Comparison of ENCODE assay signal across 1 cellular context in genomic region chr1:23344111-23344986, GRCh38.
TF ChIP-seq lines count a peak whose summit lies in the region.

Gene HNRNPR, minus strand, starts transcription at chr1:23344284. Its CDS starts 3,276 bp downstream, at chr1:23341008.

TF ChIP-seq in K562, 482 proteins besides CTCF, POLR2A, EP300 and RAD21 (continued from another document and continues in another):
- TF ChIP-seq ZEB2 (IDR thresholded peaks at IDR 0.05) (no peak), TEAD4 (IDR thresholded peaks at IDR 0.05; ENCODE audit: low read length) (no peak; the same call in none of the 2 replicates), TEAD4 (CRISPR knock-in tag; IDR thresholded peaks at IDR 0.05; ENCODE audit: borderline replicate concordance) (no peak), BRF1 (IDR thresholded peaks at IDR 0.05; ENCODE audit: borderline replicate concordance, extremely low read depth, insufficient read length) (no peak), KHSRP (IDR thresholded peaks at IDR 0.05) (no peak), PYGO2 (tag; IDR thresholded peaks at IDR 0.05) (no peak), E2F3 (CRISPR knock-in tag; IDR thresholded peaks at IDR 0.05) (peak; percentile 81; the same call in 1 of the 2 replicates), ZNF699 (CRISPR knock-in tag; IDR thresholded peaks at IDR 0.05; ENCODE audit: insufficient replicate concordance) (no peak), RB1 (IDR thresholded peaks at IDR 0.05; ENCODE audit: low read depth) (peak; percentile 42), ARHGAP35 (IDR thresholded peaks at IDR 0.05; ENCODE audit: partially characterized antibody) (no peak), GTF2F1 (IDR thresholded peaks at IDR 0.05; ENCODE audit: low read depth, low read length) (peak; percentile 55), CBX1 (IDR thresholded peaks at IDR 0.05; ENCODE audit: low read depth) (peak; percentile 76), CHD7 (IDR thresholded peaks at IDR 0.05; ENCODE audit: low read depth, low read length) (no peak), ZNF316 (IDR thresholded peaks at IDR 0.05) (peak; percentile 41), TFE3 (CRISPR knock-in tag; IDR thresholded peaks at IDR 0.05) (no peak; the same call in 1 of the 2 replicates), ZNF239 (CRISPR knock-in tag; IDR thresholded peaks at IDR 0.05) (0 out of 2 replicates have a peak, but pooled peaks have one; percentile 30), SRSF1 (IDR thresholded peaks at IDR 0.05; ENCODE audit: low read depth, low read length) (peak; percentile 33; the same call in 1 of the 2 replicates), HEY1 (CRISPR knock-in tag; IDR thresholded peaks at IDR 0.05; ENCODE audit: borderline replicate concordance) (no peak), ZNF274 (IDR thresholded peaks at IDR 0.05; ENCODE audit: borderline replicate concordance, low read depth, low read length) (no peak), KAT8 (IDR thresholded peaks at IDR 0.05; ENCODE audit: low read depth) (no peak), GTF2E2 (tag; IDR thresholded peaks at IDR 0.05) (peak; percentile 92; the same call in 1 of the 2 replicates), FOSL1 (tag; conservative IDR thresholded peaks at IDR 0.05) (peak; percentile 60), YBX1 (IDR thresholded peaks at IDR 0.05) (no peak), ELF2 (CRISPR knock-in tag; IDR thresholded peaks at IDR 0.05) (peak; percentile 49), HNRNPUL1 (IDR thresholded peaks at IDR 0.05; ENCODE audit: low read length) (no peak), ZC3H11A (IDR thresholded peaks at IDR 0.05; ENCODE audit: low read depth, low read length) (no peak), THAP12 (CRISPR knock-in tag; IDR thresholded peaks at IDR 0.05) (peak; percentile 67; the same call in 1 of the 2 replicates), MIER1 (IDR thresholded peaks at IDR 0.05; ENCODE audit: low read depth) (no peak), SOX6 (IDR thresholded peaks at IDR 0.05) (peak; percentile 60), NKRF (IDR thresholded peaks at IDR 0.05; ENCODE audit: borderline replicate concordance) (peak; percentile 63; the same call in 1 of the 2 replicates), ZNF175 (CRISPR knock-in tag; IDR thresholded peaks at IDR 0.05; ENCODE audit: low read depth) (peak; percentile 58), MXI1 (IDR thresholded peaks at IDR 0.05; ENCODE audit: low read depth, low read length) (peak; percentile 89), PML (IDR thresholded peaks at IDR 0.05; ENCODE audit: low read length) (peak; percentile 56), ZBTB7A (IDR thresholded peaks at IDR 0.05; ENCODE audit: borderline replicate concordance, control insufficient read depth, low read depth, low read length) (peak; percentile 100), DIDO1 (tag; IDR thresholded peaks at IDR 0.05; ENCODE audit: low read depth) (no peak; the same call in 1 of the 2 replicates), RBFOX2 (IDR thresholded peaks at IDR 0.05; ENCODE audit: low read depth, low read length) (peak; percentile 96), HDAC2 (IDR thresholded peaks at IDR 0.05) (peak; percentile 47; the same call in 1 of the 2 replicates), KDM5B (IDR thresholded peaks at IDR 0.05; ENCODE audit: insufficient replicate concordance, low read depth, low read length) (peak; percentile 90), HDAC3 (IDR thresholded peaks at IDR 0.05; ENCODE audit: borderline replicate concordance, partially characterized antibody) (no peak)
- TF ChIP-seq, protein P1, sequence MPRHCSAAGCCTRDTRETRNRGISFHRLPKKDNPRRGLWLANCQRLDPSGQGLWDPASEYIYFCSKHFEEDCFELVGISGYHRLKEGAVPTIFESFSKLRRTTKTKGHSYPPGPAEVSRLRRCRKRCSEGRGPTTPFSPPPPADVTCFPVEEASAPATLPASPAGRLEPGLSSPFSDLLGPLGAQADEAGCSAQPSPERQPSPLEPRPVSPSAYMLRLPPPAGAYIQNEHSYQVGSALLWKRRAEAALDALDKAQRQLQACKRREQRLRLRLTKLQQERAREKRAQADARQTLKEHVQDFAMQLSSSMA (CRISPR knock-in tag; IDR thresholded peaks at IDR 0.05): no peak
- TF ChIP-seq, protein P2, sequence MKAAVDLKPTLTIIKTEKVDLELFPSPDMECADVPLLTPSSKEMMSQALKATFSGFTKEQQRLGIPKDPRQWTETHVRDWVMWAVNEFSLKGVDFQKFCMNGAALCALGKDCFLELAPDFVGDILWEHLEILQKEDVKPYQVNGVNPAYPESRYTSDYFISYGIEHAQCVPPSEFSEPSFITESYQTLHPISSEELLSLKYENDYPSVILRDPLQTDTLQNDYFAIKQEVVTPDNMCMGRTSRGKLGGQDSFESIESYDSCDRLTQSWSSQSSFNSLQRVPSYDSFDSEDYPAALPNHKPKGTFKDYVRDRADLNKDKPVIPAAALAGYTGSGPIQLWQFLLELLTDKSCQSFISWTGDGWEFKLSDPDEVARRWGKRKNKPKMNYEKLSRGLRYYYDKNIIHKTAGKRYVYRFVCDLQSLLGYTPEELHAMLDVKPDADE (conservative IDR thresholded peaks at IDR 0.05; ENCODE audit: control insufficient read depth, low read depth, low read length): peak; percentile 27; the same call in 1 of the 2 replicates
- TF ChIP-seq, protein P3, sequence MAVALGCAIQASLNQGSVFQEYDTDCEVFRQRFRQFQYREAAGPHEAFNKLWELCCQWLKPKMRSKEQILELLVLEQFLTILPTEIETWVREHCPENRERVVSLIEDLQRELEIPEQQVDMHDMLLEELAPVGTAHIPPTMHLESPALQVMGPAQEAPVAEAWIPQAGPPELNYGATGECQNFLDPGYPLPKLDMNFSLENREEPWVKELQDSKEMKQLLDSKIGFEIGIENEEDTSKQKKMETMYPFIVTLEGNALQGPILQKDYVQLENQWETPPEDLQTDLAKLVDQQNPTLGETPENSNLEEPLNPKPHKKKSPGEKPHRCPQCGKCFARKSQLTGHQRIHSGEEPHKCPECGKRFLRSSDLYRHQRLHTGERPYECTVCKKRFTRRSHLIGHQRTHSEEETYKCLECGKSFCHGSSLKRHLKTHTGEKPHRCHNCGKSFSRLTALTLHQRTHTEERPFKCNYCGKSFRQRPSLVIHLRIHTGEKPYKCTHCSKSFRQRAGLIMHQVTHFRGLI (CRISPR knock-in tag; IDR thresholded peaks at IDR 0.05): no peak
- TF ChIP-seq, protein P4, sequence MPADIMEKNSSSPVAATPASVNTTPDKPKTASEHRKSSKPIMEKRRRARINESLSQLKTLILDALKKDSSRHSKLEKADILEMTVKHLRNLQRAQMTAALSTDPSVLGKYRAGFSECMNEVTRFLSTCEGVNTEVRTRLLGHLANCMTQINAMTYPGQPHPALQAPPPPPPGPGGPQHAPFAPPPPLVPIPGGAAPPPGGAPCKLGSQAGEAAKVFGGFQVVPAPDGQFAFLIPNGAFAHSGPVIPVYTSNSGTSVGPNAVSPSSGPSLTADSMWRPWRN (IDR thresholded peaks at IDR 0.05; ENCODE audit: low read depth): peak; percentile 56; the same call in 1 of the 2 replicates
